In the genomic region with DNA sequence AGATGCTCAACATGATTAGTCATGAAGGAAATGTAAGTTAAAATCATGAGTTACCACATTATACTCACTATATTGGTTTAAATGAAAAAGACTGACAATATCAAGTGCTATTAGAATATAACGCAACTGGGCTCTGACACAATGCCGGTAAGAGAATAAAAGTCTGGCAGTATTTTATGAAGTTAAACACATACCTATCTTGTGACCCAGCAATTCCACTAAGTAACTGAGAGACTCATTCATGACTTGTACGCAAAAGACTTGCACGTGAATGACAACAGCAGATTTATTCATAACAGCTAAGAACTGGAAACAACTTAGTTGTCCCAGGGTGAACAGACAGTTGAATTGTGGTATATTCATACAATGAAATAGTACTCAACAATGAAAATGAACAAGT, we compare ENCODE assay signal across 1 cellular context.
TF ChIP-seq lines count a peak whose summit lies in the region.

No MANE protein-coding gene starts in this region.

TF ChIP-seq in SK-N-SH, 30 proteins besides CTCF, POLR2A, EP300 and RAD21 (continued from another document):
- TF ChIP-seq, protein P1, sequence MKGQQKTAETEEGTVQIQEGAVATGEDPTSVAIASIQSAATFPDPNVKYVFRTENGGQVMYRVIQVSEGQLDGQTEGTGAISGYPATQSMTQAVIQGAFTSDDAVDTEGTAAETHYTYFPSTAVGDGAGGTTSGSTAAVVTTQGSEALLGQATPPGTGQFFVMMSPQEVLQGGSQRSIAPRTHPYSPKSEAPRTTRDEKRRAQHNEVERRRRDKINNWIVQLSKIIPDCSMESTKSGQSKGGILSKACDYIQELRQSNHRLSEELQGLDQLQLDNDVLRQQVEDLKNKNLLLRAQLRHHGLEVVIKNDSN (IDR thresholded peaks at IDR 0.05; ENCODE audit: borderline replicate concordance, low read depth): no peak
- TF ChIP-seq, protein P2, sequence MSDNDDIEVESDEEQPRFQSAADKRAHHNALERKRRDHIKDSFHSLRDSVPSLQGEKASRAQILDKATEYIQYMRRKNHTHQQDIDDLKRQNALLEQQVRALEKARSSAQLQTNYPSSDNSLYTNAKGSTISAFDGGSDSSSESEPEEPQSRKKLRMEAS (IDR thresholded peaks at IDR 0.05; ENCODE audit: low read depth): no peak
- TF ChIP-seq GATA2 (CRISPR knock-in tag; IDR thresholded peaks at IDR 0.05): no peak
